In genomic region chr19:11130824-11131455, GRCh38 we compare ENCODE assay signal across 8 cellular contexts. TPM values are rescaled to one million over a fixed set of nuclear protein-coding genes. Genes with fewer than 3 reads are reported as not detected.
DNase-seq lines count a peak whose midpoint lies in the region; ATAC-seq and TF ChIP-seq lines count a peak whose summit lies in the region.

No MANE protein-coding gene starts in this region.

- peak overlapping the region in 2 of 3 donors; percentile 52 to 70 for H3K27ac Mint-ChIP-seq in CD4-positive, CD25-positive, alpha-beta regulatory T cell
- no peak overlapping the region for H3K27ac Mint-ChIP-seq in neural crest cell (ENCODE audit: unreplicated experiment)

- peaks cover 22% of the 10 kb centered on the region for H3K36me3 Mint-ChIP-seq in CD4-positive, CD25-positive, alpha-beta regulatory T cell
- peaks cover 43% of the 10 kb centered on the region for H3K36me3 Mint-ChIP-seq in neural crest cell (ENCODE audit: low read depth)

- H3K4me1 ChIP-seq in CD4-positive, CD25-positive, alpha-beta regulatory T cell (ENCODE audit: control insufficient read depth, insufficient read depth, low read length, poor library complexity, severe bottlenecking): peaks cover 4% of the 10 kb centered on the region
- H3K4me1 ChIP-seq in Panc1 (ENCODE audit: control insufficient read depth, insufficient read depth, low read length): no peaks in the 10 kb centered on the region; the same call in 1 of the 2 replicates
- peaks cover 7 to 30% (median 12%) of the 10 kb centered on the region in 4 donors for H3K4me1 ChIP-seq in stomach

- H3K9me3 ChIP-seq in CD4-positive, CD25-positive, alpha-beta regulatory T cell (ENCODE audit: control insufficient read depth in 2 of 2, low read length in 2 of 2): no peaks in the 10 kb centered on the region
- no peaks in the 10 kb centered on the region for H3K9me3 ChIP-seq in Panc1 (ENCODE audit: control insufficient read depth, insufficient read depth, low read depth, low read length)
- no peaks in the 10 kb centered on the region for H3K9me3 ChIP-seq in stomach

- intact Hi-C loops in Panc1 (cut with micrococcal nuclease; ENCODE audit: unreplicated experiment) (no loop called here), stomach (cut with DNase I; ENCODE audit: low total_unique reads) (no loop called here)

- no peak for TF ChIP-seq EP300 in stomach (IDR thresholded peaks at IDR 0.05)

- WGBS in stomach, 5 donors: 41 to 51% (median 46%) methylated on average over 19 of the region's 19 CpGs

- H3K4me1 Mint-ChIP-seq in CD4-positive, CD25-positive, alpha-beta regulatory T cell: peaks cover 0 to 9% (median 6%) of the 10 kb centered on the region in 4 donors
- H3K4me1 Mint-ChIP-seq in neural crest cell: peaks cover 2% of the 10 kb centered on the region

- ATAC-seq in CD4-positive, CD25-positive, alpha-beta regulatory T cell (ENCODE audit: low read depth in 2 of 2): peak; percentile 71 to 76
- ATAC-seq in Panc1 (peak; percentile 82), HG02588 (IDR thresholded peaks at IDR 0.05; ENCODE audit: unreplicated experiment) (no peak)

- no peak overlapping the region for H3K4me3 Mint-ChIP-seq in CD4-positive, CD25-positive, alpha-beta regulatory T cell
- H3K4me3 Mint-ChIP-seq in neural crest cell: peak overlapping the region; percentile 69

- H3K4me3 ChIP-seq in CD4-positive, CD25-positive, alpha-beta regulatory T cell (ENCODE audit: low read depth, low read length): no peak overlapping the region
- no peak overlapping the region for H3K4me3 ChIP-seq in Panc1 (ENCODE audit: low read depth in 2 of 2, low read length in 2 of 2)
- no peak overlapping the region for H3K4me3 ChIP-seq in fibroblast of mammary gland (ENCODE audit: control insufficient read depth, low read depth, low read length)
- H3K4me3 ChIP-seq in stomach: no peak overlapping the region

- peak; percentile 53 to 71 (median 65) for DNase-seq in CD4-positive, CD25-positive, alpha-beta regulatory T cell
- DNase-seq in HT1080 (ENCODE audit: low read depth) (peak; percentile 80), Panc1 (ENCODE audit: low read depth, low spot score) (no peak), activated T-helper 1 cell treated with Interleukin-2 at 50 U/mL for 16 hours (ENCODE audit: low read depth) (peak; percentile 49), fibroblast of mammary gland (ENCODE audit: low read depth) (peak; percentile 90), neural crest cell (ENCODE audit: low read depth, low spot score) (peak; percentile 78), stomach (peak; percentile 89)

- TF ChIP-seq POLR2A in stomach (IDR thresholded peaks at IDR 0.05): no peak

- H3K27me3 Mint-ChIP-seq in CD4-positive, CD25-positive, alpha-beta regulatory T cell: no peaks in the 10 kb centered on the region
- peaks cover 20% of the 10 kb centered on the region for H3K27me3 Mint-ChIP-seq in neural crest cell (ENCODE audit: low read depth)

- BruUV-seq in Panc1 (replicated peaks; lab: Mats Ljungman, UMichigan): no TSS peak

- no peaks in the 10 kb centered on the region for H3K27me3 ChIP-seq in CD4-positive, CD25-positive, alpha-beta regulatory T cell (ENCODE audit: control insufficient read depth, insufficient read depth, low read length)
- H3K27me3 ChIP-seq in Panc1 (ENCODE audit: control insufficient read depth, insufficient read depth, low read length): no peaks in the 10 kb centered on the region
- H3K27me3 ChIP-seq in stomach: no peaks in the 10 kb centered on the region

- H3K36me3 ChIP-seq in CD4-positive, CD25-positive, alpha-beta regulatory T cell (ENCODE audit: control insufficient read depth, insufficient read depth, low read length): peaks cover 41% of the 10 kb centered on the region
- peaks cover 7% of the 10 kb centered on the region; the same call in 1 of the 2 replicates for H3K36me3 ChIP-seq in Panc1 (ENCODE audit: control insufficient read depth, insufficient read depth, low read length)
- peaks cover 42 to 77% (median 71%) of the 10 kb centered on the region in 4 donors for H3K36me3 ChIP-seq in stomach

- POLR2A ChIA-PET in Panc1 (lab: Charles Lee): no interaction called here

- no peaks in the 10 kb centered on the region for H3K9me3 Mint-ChIP-seq in CD4-positive, CD25-positive, alpha-beta regulatory T cell
- H3K9me3 Mint-ChIP-seq in neural crest cell: no peaks in the 10 kb centered on the region

- in situ Hi-C loops in Panc1 (cut with HindIII; ENCODE audit: low pct_unique_long_range_greater_than_20kb, low sequenced_read_pairs): no loop called here

- no peak overlapping the region for H3K27ac ChIP-seq in CD4-positive, CD25-positive, alpha-beta regulatory T cell (ENCODE audit: insufficient read depth, low read length, poor library complexity, severe bottlenecking)
- H3K27ac ChIP-seq in Panc1 (ENCODE audit: low read length): no peak overlapping the region
- H3K27ac ChIP-seq in stomach: peak overlapping the region; percentile 33 to 76 (median 74)

- TF ChIP-seq CTCF in Panc1 (IDR thresholded peaks at IDR 0.05) (peak; percentile 86), fibroblast of mammary gland (conservative IDR thresholded peaks at IDR 0.05; ENCODE audit: control insufficient read depth, insufficient read depth, low read depth, low read length) (peak; percentile 89), neural crest cell (conservative IDR thresholded peaks at IDR 0.05) (peak; percentile 74), stomach (IDR thresholded peaks at IDR 0.05) (peak in 5 of 7 experiments; percentile 89 to 94 (median 93))

- CTCF ChIA-PET in Panc1 (lab: Charles Lee): no interaction called here

RNA-seq across cellular contexts. Expression of gene SPC24, which starts 24.6 kb away (rescaled TPM):
- 3.2 TPM for total RNA-seq in CD4-positive, CD25-positive, alpha-beta regulatory T cell
- polyA plus RNA-seq in CD4-positive, CD25-positive, alpha-beta regulatory T cell: 1 to 10 TPM in 2 of 4 donors, under 1 TPM in 2; 0.41 to 3.1 (median 0.99) TPM
- total RNA-seq in HT1080 (2014; rRNA removed; shearing (Covaris generic)): 112 and 122 TPM in 2 replicates
- 43.7 and 48.0 TPM in 2 replicates for polyA plus RNA-seq in HT1080 (2015; cell fraction: cytosol; rRNA removed)
- 28.9 and 39.7 TPM in 2 replicates for polyA plus RNA-seq in HT1080 (2015; cell fraction: nucleus; rRNA removed)
- total RNA-seq in Panc1 (2021; ENCODE audit: unreplicated experiment) (50.6 TPM), neural crest cell (67.0 and 71.3 TPM in 2 replicates), stomach (10 to 100 TPM in 3 of 5 donors, not detected in 2; 11.9 to 20.4 (median 18.7) TPM)
- polyA plus RNA-seq in Panc1 (2012; ENCODE audit: insufficient read length): 26.9 TPM
- 1 to 10 TPM; 3.7 to 6.5 (median 5.0) TPM for polyA plus RNA-seq in stomach

RNA-seq across cellular contexts. Expression of gene LDLR, which starts 41.7 kb away (rescaled TPM):
- 108 TPM for total RNA-seq in CD4-positive, CD25-positive, alpha-beta regulatory T cell
- polyA plus RNA-seq in CD4-positive, CD25-positive, alpha-beta regulatory T cell: 10 to 100 TPM in 2 of 4 donors, 1 to 10 TPM in 2; 5.1 to 12.7 (median 10.2) TPM
- 53.6 and 67.8 TPM in 2 replicates for total RNA-seq in HT1080 (2014; rRNA removed; shearing (Covaris generic))
- polyA plus RNA-seq in HT1080 (2015; cell fraction: cytosol; rRNA removed): 24.2 and 28.5 TPM in 2 replicates
- 89.9 and 96.1 TPM in 2 replicates for polyA plus RNA-seq in HT1080 (2015; cell fraction: nucleus; rRNA removed)
- 203 TPM for total RNA-seq in Panc1 (2021; ENCODE audit: unreplicated experiment)
- 110 TPM for polyA plus RNA-seq in Panc1 (2012; ENCODE audit: insufficient read length)
- total RNA-seq in neural crest cell: 141 and 152 TPM in 2 replicates
- 100 to 1,000 TPM in 4 of 5 donors, 10 to 100 TPM in 1; 45.5 to 626 (median 149) TPM for total RNA-seq in stomach
- polyA plus RNA-seq in stomach: 10 to 100 TPM; 23.2 to 36.4 (median 27.6) TPM

Comparison
In these comparisons a context has a peak if more than half of its experiments do, and no peak if none do; other contexts are left out.
1. H3K27ac ChIP-seq: peak in stomach (5 of 5); none in CD4-positive, CD25-positive, alpha-beta regulatory T cell (single experiment) and Panc1 (single experiment).
2. Peak in every context shown above with its lines, with median percentiles within 50 percentile points of each other: CTCF ChIP-seq.